ENCODE assay signal across 8 cellular contexts in the genomic region with DNA sequence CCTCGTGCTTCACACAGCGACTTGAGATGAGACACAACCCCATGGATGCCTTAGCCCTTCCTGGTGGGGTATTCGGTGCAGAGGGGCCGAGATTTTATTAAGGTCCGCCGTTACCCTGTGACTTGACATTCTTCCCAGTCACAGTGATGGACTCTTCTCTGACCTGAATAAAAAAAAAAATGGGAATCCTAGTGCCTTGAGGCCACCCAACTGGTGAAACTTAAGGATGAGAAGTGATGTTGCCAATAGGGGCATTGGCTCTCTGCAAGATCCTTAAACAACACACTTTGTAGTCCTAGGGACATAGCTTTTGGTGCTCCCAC. TPM values are rescaled to one million over a fixed set of nuclear protein-coding genes. Genes with fewer than 3 reads are reported as not detected.
A peak's percentile ranks its signal among the peaks of the same experiment; 100 is the strongest.
DNase-seq lines count a peak whose midpoint lies in the region; ATAC-seq, FAIRE-seq and TF ChIP-seq lines count a peak whose summit lies in the region.

No MANE protein-coding gene starts in this region.

- H3K4me1 ChIP-seq in HUES64 (ENCODE audit: insufficient read depth, low read length): peaks cover 27% of the 10 kb centered on the region
- peaks cover 25 to 30% of the 10 kb centered on the region in 2 donors for H3K4me1 ChIP-seq in naive thymus-derived CD4-positive, alpha-beta T cell (ENCODE audit: control insufficient read depth in 2 of 2, insufficient read depth in 2 of 2, low read length in 2 of 2)

- no peaks in the 10 kb centered on the region for H3K27me3 Mint-ChIP-seq in naive thymus-derived CD4-positive, alpha-beta T cell

- 74% methylated on average over 6 of the region's 6 CpGs for WGBS in HUES64

- peaks cover 1% of the 10 kb centered on the region for H3K36me3 ChIP-seq in BJ (ENCODE audit: control insufficient read depth, insufficient read depth, low read length)
- H3K36me3 ChIP-seq in HUES64 (ENCODE audit: insufficient read depth, low read length): peaks cover 71% of the 10 kb centered on the region
- peaks cover 3% of the 10 kb centered on the region for H3K36me3 ChIP-seq in bronchial epithelial cell (ENCODE audit: control insufficient read depth, insufficient read depth, low read length)
- peaks cover 10 to 16% (median 11%) of the 10 kb centered on the region in 3 experiments for H3K36me3 ChIP-seq in naive thymus-derived CD4-positive, alpha-beta T cell (ENCODE audit: control insufficient read depth in 2 of 3, insufficient read depth in 3 of 3, low read length in 3 of 3)

- H3K36me3 Mint-ChIP-seq in naive thymus-derived CD4-positive, alpha-beta T cell: peaks cover 0 to 34% (median 16%) of the 10 kb centered on the region in 5 donors

- FAIRE-seq in bronchial epithelial cell (lab: Jason Lieb, UNC): no peak

- DNase-seq in BJ (ENCODE audit: low read depth): no peak
- DNase-seq in bronchial epithelial cell (ENCODE audit: low read depth): no peak
- no peak for DNase-seq in naive thymus-derived CD4-positive, alpha-beta T cell
- no peak for DNase-seq in DMS153 (lab: John Stamatoyannopoulos, UW)

- POLR2A ChIA-PET in BJ (lab: Charles Lee): interaction anchor here (0.6 kb wide), 1 partner anchor 12 kb away, joined by 3 read pairs; no protein-coding TSS in a partner anchor
- POLR2A ChIA-PET in naive thymus-derived CD4-positive, alpha-beta T cell (lab: Charles Lee): interaction anchor here (0.6 to 6.0 kb wide), 18 partner anchors 8 to 141 kb away, joined by 3 to 95 read pairs (median 5); partner anchors contain the start of genes BCAS4, DPM1 and MOCS3

- no peak for TF ChIP-seq CTCF in BJ (IDR thresholded peaks at IDR 0.05; ENCODE audit: insufficient read depth, low read depth, low read length)
- no peak for TF ChIP-seq CTCF in bronchial epithelial cell (IDR thresholded peaks at IDR 0.05; ENCODE audit: insufficient read depth, low read length, severe bottlenecking)

- intact Hi-C loops in naive thymus-derived CD4-positive, alpha-beta T cell (cut with micrococcal nuclease): loop anchor here in 1 of 2 donors (10.0 kb wide), 1 partner anchor 817 kb away; the partner anchor contains the start of gene UBE2V1

- H3K27ac ChIP-seq in HUES64 (ENCODE audit: low read depth, low read length): peak overlapping the region; percentile 94
- H3K27ac ChIP-seq in naive thymus-derived CD4-positive, alpha-beta T cell (ENCODE audit: low read depth, low read length): peak overlapping the region; percentile 95

- CTCF ChIA-PET in BJ (lab: Yijun Ruan, JAX): interaction anchor here (0.6 to 11.7 kb wide), 10 partner anchors 8 to 138 kb away, joined by 3 to 152 read pairs (median 4); partner anchors contain the start of gene BCAS4
- CTCF ChIA-PET in naive thymus-derived CD4-positive, alpha-beta T cell (lab: Charles Lee): interaction anchor here (1.0 to 11.0 kb wide), 2 partner anchors 26 to 140 kb away, joined by 6 to 147 read pairs; partner anchors contain the start of genes BCAS4, DPM1 and MOCS3

- peak overlapping the region; percentile 77 to 98 (median 92) for H3K4me3 Mint-ChIP-seq in naive thymus-derived CD4-positive, alpha-beta T cell

- H3K4me3 ChIP-seq in BJ (ENCODE audit: low read depth, low read length): peak overlapping the region; percentile 93
- peak overlapping the region; percentile 83 for H3K4me3 ChIP-seq in HUES64 (ENCODE audit: low read length)
- H3K4me3 ChIP-seq in bronchial epithelial cell (ENCODE audit: low read depth, low read length): peak overlapping the region; percentile 10
- H3K4me3 ChIP-seq in naive thymus-derived CD4-positive, alpha-beta T cell (ENCODE audit: low read length): peak overlapping the region; percentile 98

- peaks cover 0 to 3% (median 0%) of the 10 kb centered on the region in 11 donors for H3K9me3 Mint-ChIP-seq in naive thymus-derived CD4-positive, alpha-beta T cell

- H3K27ac Mint-ChIP-seq in naive thymus-derived CD4-positive, alpha-beta T cell: peak overlapping the region; percentile 91 to 99 (median 99)

- peaks cover 25 to 42% (median 34%) of the 10 kb centered on the region in 7 donors for H3K4me1 Mint-ChIP-seq in naive thymus-derived CD4-positive, alpha-beta T cell

- no peak for ATAC-seq in naive thymus-derived CD4-positive, alpha-beta T cell
- ATAC-seq in HG02884 (IDR thresholded peaks at IDR 0.05; ENCODE audit: unreplicated experiment) (no peak), HG02970 (IDR thresholded peaks at IDR 0.05; ENCODE audit: low FRiP score, unreplicated experiment) (no peak), esophagus mucosa (no peak)

- peak overlapping the region; percentile 99 for H3K9ac ChIP-seq in HUES64 (ENCODE audit: low read depth, low read length)

- H3K27me3 ChIP-seq in BJ (ENCODE audit: control insufficient read depth, insufficient read depth, low read length): no peaks in the 10 kb centered on the region
- no peaks in the 10 kb centered on the region for H3K27me3 ChIP-seq in HUES64 (ENCODE audit: insufficient read depth, low read length)
- no peaks in the 10 kb centered on the region for H3K27me3 ChIP-seq in bronchial epithelial cell (ENCODE audit: control insufficient read depth, insufficient read depth, low read length)
- no peaks in the 10 kb centered on the region for H3K27me3 ChIP-seq in naive thymus-derived CD4-positive, alpha-beta T cell (ENCODE audit: control insufficient read depth in 2 of 2, insufficient read depth in 2 of 2, low read length in 2 of 2)

- H3K9me3 ChIP-seq in HUES64 (ENCODE audit: insufficient read depth, low read depth, low read length): no peaks in the 10 kb centered on the region
- H3K9me3 ChIP-seq in naive thymus-derived CD4-positive, alpha-beta T cell (ENCODE audit: control insufficient read depth in 2 of 3, low read length in 3 of 3): no peaks in the 10 kb centered on the region

RNA-seq across cellular contexts. Expression of gene ADNP, which starts 0.7 kb away (rescaled TPM):
- polyA plus RNA-seq in BJ (2011; rRNA removed): 10.6 and 17.5 TPM in 2 replicates
- 28.8 and 39.4 TPM in 2 replicates for polyA minus RNA-seq in BJ (2011; rRNA and poly(A)+ RNA removed)
- 77.8 TPM for polyA plus RNA-seq in HUES64 (2013, experiment 1 of 2)
- 83.1 TPM for polyA plus RNA-seq in HUES64 (2013, experiment 2 of 2)
- 22.5 and 28.2 TPM in 2 replicates for total RNA-seq in bronchial epithelial cell
- 10 to 100 TPM; 51.9 to 73.2 (median 66.3) TPM for total RNA-seq in naive thymus-derived CD4-positive, alpha-beta T cell
- 10 to 100 TPM in 1 of 2 donors, 1 to 10 TPM in 1; 9.6 to 11.0 TPM for polyA plus RNA-seq in naive thymus-derived CD4-positive, alpha-beta T cell
- 42.3 TPM for total RNA-seq in esophagus mucosa

RNA-seq across cellular contexts. Expression of gene DPM1, which starts 26.4 kb away (rescaled TPM):
- 35.4 and 46.0 TPM in 2 replicates for polyA plus RNA-seq in BJ (2011; rRNA removed)
- polyA minus RNA-seq in BJ (2011; rRNA and poly(A)+ RNA removed): 9.6 and 12.5 TPM in 2 replicates
- 68.2 TPM for polyA plus RNA-seq in HUES64 (2013, experiment 1 of 2)
- polyA plus RNA-seq in HUES64 (2013, experiment 2 of 2): 72.0 TPM
- 82.7 and 87.8 TPM in 2 replicates for total RNA-seq in bronchial epithelial cell
- total RNA-seq in naive thymus-derived CD4-positive, alpha-beta T cell: 10 to 100 TPM; 19.4 to 47.8 (median 40.5) TPM
- 10 to 100 TPM; 73.8 to 80.9 TPM for polyA plus RNA-seq in naive thymus-derived CD4-positive, alpha-beta T cell
- total RNA-seq in esophagus mucosa: 33.9 TPM

RNA-seq across cellular contexts. Expression of gene MOCS3, which starts 26.6 kb away (rescaled TPM):
- 3.4 and 3.8 TPM in 2 replicates for polyA plus RNA-seq in BJ (2011; rRNA removed)
- polyA minus RNA-seq in BJ (2011; rRNA and poly(A)+ RNA removed): 4.8 and 6.4 TPM in 2 replicates
- polyA plus RNA-seq in HUES64 (2013, experiment 1 of 2): 5.9 TPM
- 5.9 TPM for polyA plus RNA-seq in HUES64 (2013, experiment 2 of 2)
- total RNA-seq in bronchial epithelial cell: 8.1 and 9.7 TPM in 2 replicates
- 1 to 10 TPM; 2.5 to 8.9 (median 5.2) TPM for total RNA-seq in naive thymus-derived CD4-positive, alpha-beta T cell
- polyA plus RNA-seq in naive thymus-derived CD4-positive, alpha-beta T cell: 1 to 10 TPM; 5.2 to 5.5 TPM
- 4.1 TPM for total RNA-seq in esophagus mucosa

Comparison
In these comparisons a context has a peak if more than half of its experiments do, and no peak if none do; other contexts are left out.
1. H3K4me3 ChIP-seq: peak in every context shown above with its lines; median percentile 98 in naive thymus-derived CD4-positive, alpha-beta T cell; 93 in BJ; 83 in HUES64; 10 in bronchial epithelial cell.